In genomic region chr11:9972917-9973504, GRCh38 we compare ENCODE assay signal across 8 cellular contexts.
DNase-seq lines count a peak whose midpoint lies in the region; ATAC-seq and TF ChIP-seq lines count a peak whose summit lies in the region.

No MANE protein-coding gene starts in this region.

- DNase-seq in GM04503 (ENCODE audit: low read depth) (peak; percentile 51), KBM-7 (peak; percentile 71), esophagus squamous epithelium (lab: John Stamatoyannopoulos, UW) (no peak), nephron progenitor cell (no peak)
- DNase-seq in T-helper 2 cell treated with Interferon-gamma antibody and Interleukin-4, amounts not matched to agents 5 μg/mL and 100 μg/mL, for 36 hours (ENCODE audit: low spot score) = peak; percentile 10

- no peaks in the 10 kb centered on the region for H3K4me1 Mint-ChIP-seq in T-helper 2 cell treated with Interferon-gamma antibody and Interleukin-4, amounts not matched to agents 5 μg/mL and 100 μg/mL, for 36 hours (ENCODE audit: low read depth)
- peaks cover 5% of the 10 kb centered on the region for H3K4me1 Mint-ChIP-seq in nephron progenitor cell

- TF ChIP-seq CTCF in esophagus squamous epithelium (IDR thresholded peaks at IDR 0.05) = peak; percentile 15 to 75 (median 64)
- TF ChIP-seq CTCF in nephron progenitor cell (IDR thresholded peaks at IDR 0.05) = peak; percentile 66

- peaks cover 24% of the 10 kb centered on the region for H3K4me1 ChIP-seq in ACC112 (ENCODE audit: control insufficient read depth, insufficient read depth, low read length, unreplicated experiment)
- peaks cover 0 to 3% (median 0%) of the 10 kb centered on the region in 3 donors for H3K4me1 ChIP-seq in esophagus squamous epithelium

- H3K4me3 ChIP-seq in ACC112 (ENCODE audit: low read depth, low read length) (no peak overlapping the region), esophagus squamous epithelium (no peak overlapping the region)

- no peaks in the 10 kb centered on the region for H3K9me3 ChIP-seq in esophagus squamous epithelium

- ATAC-seq in GM21367 (IDR thresholded peaks at IDR 0.05; ENCODE audit: unreplicated experiment) = no peak
- no peak for ATAC-seq in GM19395 (IDR thresholded peaks at IDR 0.05; ENCODE audit: unreplicated experiment)

- 16 to 19% methylated on average over 7 of the region's 7 CpGs for WGBS in esophagus squamous epithelium, 2 donors

- no peak for TF ChIP-seq POLR2A in esophagus squamous epithelium (IDR thresholded peaks at IDR 0.05)

- no peak overlapping the region for H3K4me3 Mint-ChIP-seq in T-helper 2 cell treated with Interferon-gamma antibody and Interleukin-4, amounts not matched to agents 5 μg/mL and 100 μg/mL, for 36 hours
- no peak overlapping the region for H3K4me3 Mint-ChIP-seq in nephron progenitor cell

- H3K36me3 Mint-ChIP-seq in T-helper 2 cell treated with Interferon-gamma antibody and Interleukin-4, amounts not matched to agents 5 μg/mL and 100 μg/mL, for 36 hours (ENCODE audit: low read depth) = no peaks in the 10 kb centered on the region
- peaks cover 11% of the 10 kb centered on the region for H3K36me3 Mint-ChIP-seq in nephron progenitor cell (ENCODE audit: low read depth)

- H3K36me3 ChIP-seq in ACC112 (ENCODE audit: insufficient read depth, low read length) = no peaks in the 10 kb centered on the region
- peaks cover 0 to 8% (median 0%) of the 10 kb centered on the region in 3 donors for H3K36me3 ChIP-seq in esophagus squamous epithelium

- intact Hi-C loops in esophagus squamous epithelium (cut with DNase I) = loop anchor here (5.0 kb wide), 1 partner anchor 216 kb away; no protein-coding TSS in a partner anchor

- no peaks in the 10 kb centered on the region for H3K27me3 ChIP-seq in ACC112 (ENCODE audit: insufficient read depth, low read length)
- no peaks in the 10 kb centered on the region for H3K27me3 ChIP-seq in esophagus squamous epithelium

- no peaks in the 10 kb centered on the region for H3K9me3 Mint-ChIP-seq in T-helper 2 cell treated with Interferon-gamma antibody and Interleukin-4, amounts not matched to agents 5 μg/mL and 100 μg/mL, for 36 hours
- H3K9me3 Mint-ChIP-seq in nephron progenitor cell = no peaks in the 10 kb centered on the region

- no peak overlapping the region for H3K27ac Mint-ChIP-seq in T-helper 2 cell treated with Interferon-gamma antibody and Interleukin-4, amounts not matched to agents 5 μg/mL and 100 μg/mL, for 36 hours
- H3K27ac Mint-ChIP-seq in nephron progenitor cell = no peak overlapping the region

- in situ Hi-C loops in KBM-7 (cut with MboI; ENCODE audit: low pct_unique_long_range_greater_than_20kb, low sequenced_read_pairs) = loop anchor here (25.0 kb wide), 1 partner anchor 211 kb away; no protein-coding TSS in a partner anchor

- H3K27me3 Mint-ChIP-seq in T-helper 2 cell treated with Interferon-gamma antibody and Interleukin-4, amounts not matched to agents 5 μg/mL and 100 μg/mL, for 36 hours (ENCODE audit: low read depth) = no peaks in the 10 kb centered on the region
- no peaks in the 10 kb centered on the region for H3K27me3 Mint-ChIP-seq in nephron progenitor cell (ENCODE audit: low read depth, poor library complexity)

- H3K79me2 ChIP-seq in ACC112 (ENCODE audit: control insufficient read depth, insufficient read depth, low read length, unreplicated experiment) = no peaks in the 10 kb centered on the region

- H3K27ac ChIP-seq in ACC112 (ENCODE audit: low read depth, low read length) = no peak overlapping the region
- H3K27ac ChIP-seq in esophagus squamous epithelium = peak overlapping the region in 1 of 4 donors; percentile 22

- H2AFZ ChIP-seq in ACC112 (ENCODE audit: low read length, unreplicated experiment) = peak overlapping the region; percentile 60

Comparison
In these comparisons a context has a peak if more than half of its experiments do, and no peak if none do; other contexts are left out.
1. DNase-seq: peak in GM04503 (single experiment), KBM-7 (single experiment) and T-helper 2 cell treated with Interferon-gamma antibody and Interleukin-4, amounts not matched to agents 5 μg/mL and 100 μg/mL, for 36 hours (single experiment); none in esophagus squamous epithelium (single experiment) and nephron progenitor cell (single experiment).